12 cellular contexts compared by ENCODE assay signal in the genomic region with DNA sequence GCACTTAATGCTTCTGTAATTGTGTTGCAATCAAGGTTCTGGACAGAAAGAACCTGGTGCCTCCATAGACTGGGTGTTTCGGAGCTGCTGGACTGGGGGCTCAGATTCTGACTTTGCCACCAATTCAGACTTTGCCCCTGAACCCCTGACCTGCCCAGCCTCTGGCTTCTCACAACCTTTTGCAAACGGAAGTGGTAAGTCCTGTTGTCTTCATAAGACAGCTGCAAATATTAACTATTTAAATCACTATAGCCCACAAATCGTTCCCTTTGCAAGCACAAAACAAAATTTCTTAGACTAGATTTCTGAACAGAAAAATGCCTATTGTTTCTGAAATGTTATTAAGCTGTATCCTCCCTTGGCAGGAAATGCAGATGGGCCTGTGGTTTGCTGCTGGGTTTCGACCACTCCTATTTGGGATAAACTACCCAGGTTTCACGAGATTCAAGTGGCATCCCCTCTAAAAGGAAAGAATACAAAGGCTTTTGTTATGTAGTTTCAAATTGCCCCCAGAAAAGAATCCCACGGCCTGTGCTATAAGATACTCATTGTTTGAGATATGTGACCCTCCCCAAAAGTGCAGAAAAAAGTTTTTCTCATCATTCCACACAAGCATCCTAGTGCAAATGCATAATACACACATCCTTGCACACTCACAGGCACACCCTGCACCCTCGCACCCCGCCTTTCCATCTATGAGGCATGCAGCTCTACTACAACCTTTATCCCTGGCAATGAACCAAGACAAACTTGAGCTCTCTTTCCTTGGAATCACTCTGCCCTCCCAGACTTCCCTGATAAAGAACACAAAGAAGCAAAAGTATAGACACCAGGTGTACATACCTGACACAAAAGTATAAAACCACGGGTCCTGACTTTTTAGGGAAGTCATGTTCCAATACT.
A peak's percentile ranks its signal among the peaks of the same experiment; 100 is the strongest.
DNase-seq lines count a peak whose midpoint lies in the region; ATAC-seq and TF ChIP-seq lines count a peak whose summit lies in the region.
"Had no signal": no experiment of that assay in that cellular context is flagged by ENCODE, and none has a peak within 500 bp of the region (broad histone marks: within the 10 kb centered on the region; RNA-seq: fewer than 3 reads in every experiment).

No MANE protein-coding gene starts in this region.

- no peaks in the 10 kb centered on the region for H4K20me1 ChIP-seq in MM.1S (ENCODE audit: insufficient read depth, low read length)

- H3K27me3 Mint-ChIP-seq in CD8-positive, alpha-beta memory T cell, result peaks cover 0 to 1% of the 10 kb centered on the region in 2 donors

- H3K9me3 Mint-ChIP-seq in CD8-positive, alpha-beta memory T cell, result no peaks in the 10 kb centered on the region
- no peaks in the 10 kb centered on the region for H3K9me3 Mint-ChIP-seq in stimulated activated effector memory CD8-positive, alpha-beta T cell treated with anti-CD3 and anti-CD28 coated beads, Interleukin-12 subunit alpha, Interleukin-12 subunit beta, amount 100 ng/mL, for 72 hours

- peak overlapping the region; percentile 7 to 91 (median 82) for H3K27ac Mint-ChIP-seq in CD8-positive, alpha-beta memory T cell
- H3K27ac Mint-ChIP-seq in stimulated activated effector memory CD8-positive, alpha-beta T cell treated with anti-CD3 and anti-CD28 coated beads, Interleukin-12 subunit alpha, Interleukin-12 subunit beta, amount 100 ng/mL, for 72 hours, result no peak overlapping the region

- peaks cover 39 to 53% (median 47%) of the 10 kb centered on the region in 3 donors for H3K4me1 Mint-ChIP-seq in CD8-positive, alpha-beta memory T cell
- peaks cover 27% of the 10 kb centered on the region for H3K4me1 Mint-ChIP-seq in stimulated activated effector memory CD8-positive, alpha-beta T cell treated with anti-CD3 and anti-CD28 coated beads, Interleukin-12 subunit alpha, Interleukin-12 subunit beta, amount 100 ng/mL, for 72 hours

- no peak overlapping the region for H2AFZ ChIP-seq in MM.1S (ENCODE audit: low read length)

- no peak overlapping the region; the same call in 1 of the 2 replicates for H3K9ac ChIP-seq in MM.1S (ENCODE audit: low read length)

- peaks cover 39% of the 10 kb centered on the region for H3K4me1 ChIP-seq in CD8-positive, alpha-beta memory T cell (ENCODE audit: insufficient read depth, low read length)
- H3K4me1 ChIP-seq in MM.1S (ENCODE audit: low read length), result peaks cover 22% of the 10 kb centered on the region

- DNase-seq in CD8-positive, alpha-beta memory T cell, result peak in 1 of 5 donors; percentile 22
- DNase-seq in MM.1S (peak; percentile 79), epithelial cell of esophagus (ENCODE audit: low read depth) (peak; percentile 14), superior temporal gyrus (ENCODE audit: extremely low spot score) (no peak)
- no peak for DNase-seq in stimulated activated effector memory CD8-positive, alpha-beta T cell treated with anti-CD3 and anti-CD28 coated beads, Interleukin-12 subunit alpha, Interleukin-12 subunit beta, amount 100 ng/mL, for 72 hours (ENCODE audit: low spot score in 2 of 2)
- DNase-seq: left ventricle myocardium superior, nucleus accumbens, Right ventricle myocardium superior had no signal

- H3K9me2 ChIP-seq in MM.1S (replicated peaks; ENCODE audit: insufficient read depth, low read length), result no peaks in the 10 kb centered on the region

- H3K9me3 ChIP-seq in CD8-positive, alpha-beta memory T cell (ENCODE audit: low read length), result no peaks in the 10 kb centered on the region
- H3K9me3 ChIP-seq in MM.1S (replicated peaks; ENCODE audit: insufficient read depth, low read length), result no peaks in the 10 kb centered on the region

- TF ChIP-seq CTCF in MM.1S (IDR thresholded peaks at IDR 0.05; ENCODE audit: low read length) (no peak), epithelial cell of esophagus (IDR thresholded peaks at IDR 0.05; ENCODE audit: insufficient read depth, low read depth, low read length, missing control alignments) (no peak)

- H3F3A ChIP-seq in MM.1S (ENCODE audit: insufficient read depth, low read length), result peaks cover 12% of the 10 kb centered on the region

- no peaks in the 10 kb centered on the region for H3K27me3 ChIP-seq in CD8-positive, alpha-beta memory T cell (ENCODE audit: insufficient read depth, low read length, poor library complexity, severe bottlenecking)
- H3K27me3 ChIP-seq in MM.1S (replicated peaks; ENCODE audit: insufficient read depth, low read length), result no peaks in the 10 kb centered on the region

- no peaks in the 10 kb centered on the region for H3K36me3 ChIP-seq in CD8-positive, alpha-beta memory T cell (ENCODE audit: insufficient read depth, low read length)
- H3K36me3 ChIP-seq in MM.1S (replicated peaks; ENCODE audit: insufficient read depth, low read length), result no peaks in the 10 kb centered on the region

- no peaks in the 10 kb centered on the region for H3K79me2 ChIP-seq in MM.1S (ENCODE audit: low read length)

- peaks cover 0 to 3% (median 0%) of the 10 kb centered on the region in 3 donors for H3K36me3 Mint-ChIP-seq in CD8-positive, alpha-beta memory T cell
- H3K36me3 Mint-ChIP-seq in stimulated activated effector memory CD8-positive, alpha-beta T cell treated with anti-CD3 and anti-CD28 coated beads, Interleukin-12 subunit alpha, Interleukin-12 subunit beta, amount 100 ng/mL, for 72 hours, result no peaks in the 10 kb centered on the region

- H3K4me3 Mint-ChIP-seq in CD8-positive, alpha-beta memory T cell, result peak overlapping the region in 6 of 7 donors; percentile 61 to 79 (median 70)
- no peak overlapping the region for H3K4me3 Mint-ChIP-seq in stimulated activated effector memory CD8-positive, alpha-beta T cell treated with anti-CD3 and anti-CD28 coated beads, Interleukin-12 subunit alpha, Interleukin-12 subunit beta, amount 100 ng/mL, for 72 hours

- H3K27ac ChIP-seq in CD8-positive, alpha-beta memory T cell (ENCODE audit: low read depth, low read length), result no peak overlapping the region
- H3K27ac ChIP-seq in MM.1S (ENCODE audit: low read length), result peak overlapping the region; percentile 46; the same call in 1 of the 2 replicates
- H3K27ac ChIP-seq: epithelial cell of prostate had no signal

- peak overlapping the region; percentile 74 for H3K4me2 ChIP-seq in MM.1S (ENCODE audit: low read depth, low read length)

- H3K4me3 ChIP-seq in CD8-positive, alpha-beta memory T cell (ENCODE audit: low read length), result peak overlapping the region; percentile 2
- H3K4me3 ChIP-seq in MM.1S (ENCODE audit: low read length), result peak overlapping the region; percentile 17
- H3K4me3 ChIP-seq in epithelial cell of esophagus (ENCODE audit: low read length), result no peak overlapping the region

- peak; percentile 63 for ATAC-seq in GM19324 (IDR thresholded peaks at IDR 0.05; ENCODE audit: low FRiP score, unreplicated experiment)
- no peak for ATAC-seq in GM21529 (IDR thresholded peaks at IDR 0.05; ENCODE audit: unreplicated experiment)
- no peak for ATAC-seq in stimulated activated effector memory CD8-positive, alpha-beta T cell treated with anti-CD3 and anti-CD28 coated beads, Interleukin-12 subunit alpha, Interleukin-12 subunit beta, amount 100 ng/mL, for 72 hours
- no peak for ATAC-seq in GM21717 (IDR thresholded peaks at IDR 0.05; ENCODE audit: unreplicated experiment)
- ATAC-seq: left ventricle myocardium superior had no signal

- CTCF ChIA-PET in CD8-positive, alpha-beta memory T cell (lab: Charles Lee), result interaction anchor here (0.9 to 1.9 kb wide), 3 partner anchors 9 to 10 kb away, joined by 3 read pairs; no protein-coding TSS in a partner anchor

- POLR2A ChIA-PET in CD8-positive, alpha-beta memory T cell (lab: Charles Lee), result interaction anchor here (0.6 kb wide), 1 partner anchor 389 kb away, joined by 3 read pairs; no protein-coding TSS in a partner anchor

Comparison
In these comparisons a context has a peak if more than half of its experiments do, and no peak if none do; other contexts are left out.
1. DNase-seq: peak in MM.1S (single experiment) and epithelial cell of esophagus (single experiment); none in stimulated activated effector memory CD8-positive, alpha-beta T cell treated with anti-CD3 and anti-CD28 coated beads, Interleukin-12 subunit alpha, Interleukin-12 subunit beta, amount 100 ng/mL, for 72 hours (0 of 2) and superior temporal gyrus (single experiment).